Comparison of ENCODE assay signal across 28 cellular contexts in genomic region chr7:27593226-27593625, GRCh38.
"Had no signal": no experiment of that assay in that cellular context is flagged by ENCODE, and none has a peak within 500 bp of the region (broad histone marks: within the 10 kb centered on the region; RNA-seq: fewer than 3 reads in every experiment).

No MANE protein-coding gene starts in this region.

- DNase-seq: activated B cell treated with CpG ODN at 0.5 μM for 24 hours; activated CD4-positive, alpha-beta T cell treated with anti-CD3 and anti-CD28 coated beads for 36 hours; activated CD4-positive, alpha-beta T cell treated with anti-CD3 and anti-CD28 coated beads, Interleukin-2, amount 50 U/mL, for 48 hours; activated CD8-positive, alpha-beta memory T cell treated with anti-CD3 and anti-CD28 coated beads, Interleukin-2, amount 50 U/mL, for 48 hours; activated effector memory CD4-positive, alpha-beta T cell treated with Interleukin-2 at 50 U/mL for 16 hours; activated naive CD4-positive, alpha-beta T cell treated with anti-CD3 and anti-CD28 coated beads for 36 hours; activated naive CD8-positive, alpha-beta T cell treated with anti-CD3 and anti-CD28 coated beads, Interleukin-2, amount 10 ng/mL, durations not matched to agents 7 days and 5 days; activated T-cell treated with anti-CD3 and anti-CD28 coated beads, Interleukin-2, amount 50 U/mL, for 48 hours; amniotic stem cell; erythroblast; gastrocnemius medialis; islet precursor cell; left colon; naive B cell; occipital lobe; posterior cingulate gyrus; stimulated activated CD4-positive, alpha-beta T cell treated with anti-CD3 and anti-CD28 coated beads, Interleukin-15, amount 100 ng/mL, for 24 hours; stomach; testis; trophoblast cell; uterus had no signal

- H3K4me3 Mint-ChIP-seq: activated B cell treated with CpG ODN at 0.5 μM for 24 hours; activated CD4-positive, alpha-beta T cell treated with anti-CD3 and anti-CD28 coated beads for 36 hours; activated naive CD4-positive, alpha-beta T cell treated with anti-CD3 and anti-CD28 coated beads for 36 hours; activated naive CD8-positive, alpha-beta T cell treated with anti-CD3 and anti-CD28 coated beads, Interleukin-2, amount 10 ng/mL, durations not matched to agents 7 days and 5 days; naive B cell; neural crest cell; stimulated activated memory B cell treated with anti-CD40 and anti-IgM and Interleukin-4, amounts not matched to agents 10 μg/mL and 1 μg/mL and 100 μg/mL, for 72 hours; T-helper 1 cell treated with Interleukin-12 subunit alpha and Interleukin-12 subunit beta and Interleukin-4 antibody, amounts not matched to agents 30 μg/mL and 1 μg/mL, for 36 hours had no signal

- H3K9me3 ChIP-seq: breast epithelium, gastrocnemius medialis, stomach, testis, uterus had no signal

- H3K4me3 ChIP-seq: breast epithelium, coronary artery, gastrocnemius medialis, smooth muscle cell, stomach, testis, uterus had no signal

- H3K4me2 ChIP-seq: smooth muscle cell had no signal

- H3K27me3 ChIP-seq: breast epithelium, gastrocnemius medialis, stomach, testis, uterus had no signal

- H3K27ac ChIP-seq: breast epithelium, coronary artery, gastrocnemius medialis, stomach, testis, uterus had no signal

- H3K4me1 Mint-ChIP-seq: activated B cell treated with CpG ODN at 0.5 μM for 24 hours; activated CD4-positive, alpha-beta T cell treated with anti-CD3 and anti-CD28 coated beads for 36 hours; naive B cell; neural crest cell; stimulated activated memory B cell treated with anti-CD40 and anti-IgM and Interleukin-4, amounts not matched to agents 10 μg/mL and 1 μg/mL and 100 μg/mL, for 72 hours had no signal

- H3K36me3 Mint-ChIP-seq: activated naive CD8-positive, alpha-beta T cell treated with anti-CD3 and anti-CD28 coated beads, Interleukin-2, amount 10 ng/mL, durations not matched to agents 7 days and 5 days had no signal

- H3K4me1 ChIP-seq: breast epithelium, gastrocnemius medialis, stomach, testis, uterus had no signal

- ATAC-seq: activated CD4-positive, alpha-beta T cell treated with anti-CD3 and anti-CD28 coated beads for 36 hours; gastrocnemius medialis; left colon; sciatic nerve; stimulated activated memory B cell treated with anti-CD40 and anti-IgM and Interleukin-4, amounts not matched to agents 10 μg/mL and 1 μg/mL and 100 μg/mL, for 72 hours had no signal

- H3K27me3 Mint-ChIP-seq: activated CD4-positive, alpha-beta T cell treated with anti-CD3 and anti-CD28 coated beads for 36 hours; activated naive CD8-positive, alpha-beta T cell treated with anti-CD3 and anti-CD28 coated beads, Interleukin-2, amount 10 ng/mL, durations not matched to agents 7 days and 5 days; stimulated activated memory B cell treated with anti-CD40 and anti-IgM and Interleukin-4, amounts not matched to agents 10 μg/mL and 1 μg/mL and 100 μg/mL, for 72 hours had no signal

- H3K36me3 ChIP-seq: breast epithelium, gastrocnemius medialis, stomach, uterus had no signal

- H3K27ac Mint-ChIP-seq: activated B cell treated with CpG ODN at 0.5 μM for 24 hours; activated CD4-positive, alpha-beta T cell treated with anti-CD3 and anti-CD28 coated beads for 36 hours; activated naive CD4-positive, alpha-beta T cell treated with anti-CD3 and anti-CD28 coated beads for 36 hours; activated naive CD8-positive, alpha-beta T cell treated with anti-CD3 and anti-CD28 coated beads, Interleukin-2, amount 10 ng/mL, durations not matched to agents 7 days and 5 days; naive B cell; stimulated activated memory B cell treated with anti-CD40 and anti-IgM and Interleukin-4, amounts not matched to agents 10 μg/mL and 1 μg/mL and 100 μg/mL, for 72 hours; T-helper 1 cell treated with Interleukin-12 subunit alpha and Interleukin-12 subunit beta and Interleukin-4 antibody, amounts not matched to agents 30 μg/mL and 1 μg/mL, for 36 hours had no signal

- H3K9me3 Mint-ChIP-seq: activated B cell treated with CpG ODN at 0.5 μM for 24 hours; activated naive CD4-positive, alpha-beta T cell treated with anti-CD3 and anti-CD28 coated beads for 36 hours; activated naive CD8-positive, alpha-beta T cell treated with anti-CD3 and anti-CD28 coated beads, Interleukin-2, amount 10 ng/mL, durations not matched to agents 7 days and 5 days; neural crest cell; stimulated activated memory B cell treated with anti-CD40 and anti-IgM and Interleukin-4, amounts not matched to agents 10 μg/mL and 1 μg/mL and 100 μg/mL, for 72 hours; T-helper 1 cell treated with Interleukin-12 subunit alpha and Interleukin-12 subunit beta and Interleukin-4 antibody, amounts not matched to agents 30 μg/mL and 1 μg/mL, for 36 hours had no signal
